Comparison of ENCODE assay signal across 15 cellular contexts in genomic region chr1:213123532-213123931, GRCh38.
DNase-seq lines count a peak whose midpoint lies in the region; ATAC-seq, FAIRE-seq and TF ChIP-seq lines count a peak whose summit lies in the region.
"Had no signal": no experiment of that assay in that cellular context is flagged by ENCODE, and none has a peak within 500 bp of the region (broad histone marks: within the 10 kb centered on the region; RNA-seq: fewer than 3 reads in every experiment).

No MANE protein-coding gene starts in this region.

- H3K36me3 ChIP-seq in Panc1 (ENCODE audit: control insufficient read depth, insufficient read depth, low read length) = no peaks in the 10 kb centered on the region; the same call in 1 of the 2 replicates
- no peaks in the 10 kb centered on the region for H3K36me3 ChIP-seq in fibroblast of lung (ENCODE audit: control insufficient read depth, insufficient read depth, low read length)
- no peaks in the 10 kb centered on the region for H3K36me3 ChIP-seq in pancreas
- H3K36me3 ChIP-seq: gastrocnemius medialis, Peyer's patch, transverse colon had no signal

- DNase-seq in Daoy (ENCODE audit: low read depth) = peak; percentile 51
- no peak for DNase-seq in Panc1 (ENCODE audit: low read depth, low spot score)
- peak; percentile 47 to 83 for DNase-seq in fibroblast of lung (ENCODE audit: low read depth in 2 of 2)
- no peak for DNase-seq in pancreas
- no peak for DNase-seq in right cardiac atrium
- DNase-seq: activated T-cell treated with anti-CD3 and anti-CD28 coated beads, Interleukin-2, amount 50 U/mL, for 72 hours; CD4-positive, CD25-positive, alpha-beta regulatory T cell; gastrocnemius medialis; GOT3; KBM-7; transverse colon had no signal

- H3K79me2 ChIP-seq in fibroblast of lung (ENCODE audit: control insufficient read depth, insufficient read depth, low read length) = no peaks in the 10 kb centered on the region

- BruUV-seq in Panc1 (replicated peaks; lab: Mats Ljungman, UMichigan) = no TSS peak

- H4K20me1 ChIP-seq in fibroblast of lung (ENCODE audit: control insufficient read depth, extremely low read depth, insufficient read depth, low read length) = peaks cover 3% of the 10 kb centered on the region

- intact Hi-C loops in Panc1 (cut with micrococcal nuclease; ENCODE audit: unreplicated experiment) = no loop called here
- intact Hi-C loops in pancreas (cut with DNase I) = no loop called here
- intact Hi-C loops in right cardiac atrium (cut with DNase I) = loop anchor here in 1 of 4 donors (10.0 kb wide), 1 partner anchor 1001 kb away; no protein-coding TSS in a partner anchor

- in situ Hi-C loops in Panc1 (cut with HindIII; ENCODE audit: low pct_unique_long_range_greater_than_20kb, low sequenced_read_pairs) = no loop called here

- TF ChIP-seq CTCF in Panc1 (IDR thresholded peaks at IDR 0.05) (no peak), fibroblast of lung (conservative IDR thresholded peaks at IDR 0.05 in 1 of 2, IDR thresholded peaks at IDR 0.05 in 1 of 2; ENCODE audit: low read depth in 1 of 2, low read length in 2 of 2) (no peak), pancreas (IDR thresholded peaks at IDR 0.05) (no peak)

- H3K9ac ChIP-seq in fibroblast of lung (ENCODE audit: insufficient read depth, low read length) = no peak overlapping the region

- no peak for FAIRE-seq in pancreas (lab: Jason Lieb, UNC)

- H3K4me3 ChIP-seq in Panc1 (ENCODE audit: low read depth in 2 of 2, low read length in 2 of 2) = no peak overlapping the region
- H3K4me3 ChIP-seq in fibroblast of lung (replicated peaks in 1 of 4; ENCODE audit: control extremely low read depth in 1 of 4, insufficient read depth in 1 of 4, low read depth in 3 of 4, low read length in 4 of 4) = no peak overlapping the region
- H3K4me3 ChIP-seq in pancreas = no peak overlapping the region
- H3K4me3 ChIP-seq in right cardiac atrium (ENCODE audit: low read length) = no peak overlapping the region
- H3K4me3 ChIP-seq: gastrocnemius medialis, Peyer's patch, transverse colon had no signal

- 78 to 86% methylated on average over 2 of the region's 2 CpGs for WGBS in pancreas, 2 donors
- 93% methylated on average over 2 of the region's 2 CpGs for WGBS in right cardiac atrium

- H3K4me1 ChIP-seq in Panc1 (ENCODE audit: control insufficient read depth, insufficient read depth, low read length) (peaks cover 16% of the 10 kb centered on the region), fibroblast of lung (ENCODE audit: control insufficient read depth, extremely low read depth, insufficient read depth, low read length) (peaks cover 4% of the 10 kb centered on the region), pancreas (peaks cover 0 to 4% (median 0%) of the 10 kb centered on the region in 3 donors), right cardiac atrium (ENCODE audit: control insufficient read depth, insufficient read depth, low read length) (no peaks in the 10 kb centered on the region)
- H3K4me1 ChIP-seq: Peyer's patch had no signal

- no peak overlapping the region for H3K4me2 ChIP-seq in fibroblast of lung (ENCODE audit: extremely low read depth, insufficient read depth, low read length)

- CTCF ChIA-PET in Panc1 (lab: Charles Lee) = no interaction called here

- no peak overlapping the region for H2AFZ ChIP-seq in fibroblast of lung (ENCODE audit: low read length)

- H3K27me3 ChIP-seq in Panc1 (ENCODE audit: control insufficient read depth, insufficient read depth, low read length) (no peaks in the 10 kb centered on the region), fibroblast of lung (ENCODE audit: control insufficient read depth, insufficient read depth, low read length) (no peaks in the 10 kb centered on the region), pancreas (no peaks in the 10 kb centered on the region), right cardiac atrium (ENCODE audit: control insufficient read depth, insufficient read depth) (no peaks in the 10 kb centered on the region)
- H3K27me3 ChIP-seq: gastrocnemius medialis, Peyer's patch, transverse colon had no signal

- ATAC-seq in Panc1 (peak; percentile 71; the same call in 1 of the 2 replicates), pancreas (peak; percentile 82 to 91 (median 88)), GM21717 (IDR thresholded peaks at IDR 0.05; ENCODE audit: unreplicated experiment) (no peak), GM21825 (IDR thresholded peaks at IDR 0.05; ENCODE audit: unreplicated experiment) (no peak), right cardiac atrium (no peak), GM19397 (IDR thresholded peaks at IDR 0.05; ENCODE audit: unreplicated experiment) (no peak)
- ATAC-seq: activated T-cell treated with anti-CD3 and anti-CD28 coated beads, Interleukin-2, amount 50 U/mL, for 72 hours; gastrocnemius medialis had no signal

- POLR2A ChIA-PET in Panc1 (lab: Charles Lee) = no interaction called here

- H3K27ac ChIP-seq in Panc1 (ENCODE audit: low read length) = no peak overlapping the region
- H3K27ac ChIP-seq in fibroblast of lung (ENCODE audit: insufficient read depth, low read length) = no peak overlapping the region
- H3K27ac ChIP-seq in pancreas = no peak overlapping the region
- H3K27ac ChIP-seq in right cardiac atrium (ENCODE audit: low read length) = no peak overlapping the region
- H3K27ac ChIP-seq: gastrocnemius medialis, Peyer's patch, transverse colon had no signal

- H3K9me3 ChIP-seq in Panc1 (ENCODE audit: control insufficient read depth, insufficient read depth, low read depth, low read length) (no peaks in the 10 kb centered on the region), fibroblast of lung (ENCODE audit: control insufficient read depth, insufficient read depth, low read depth, low read length) (no peaks in the 10 kb centered on the region), pancreas (no peaks in the 10 kb centered on the region), right cardiac atrium (ENCODE audit: control insufficient read depth, low read length) (no peaks in the 10 kb centered on the region)
- H3K9me3 ChIP-seq: gastrocnemius medialis, Peyer's patch, transverse colon had no signal

Comparison
In these comparisons a context has a peak if more than half of its experiments do, and no peak if none do; other contexts are left out.
1. DNase-seq: peak in Daoy (single experiment) and fibroblast of lung (2 of 2); none in Panc1 (single experiment), pancreas (0 of 6) and right cardiac atrium (0 of 3).
2. ATAC-seq: peak in Panc1 (single experiment) and pancreas (4 of 4); none in GM21717 (single experiment), GM21825 (single experiment), right cardiac atrium (0 of 2) and GM19397 (single experiment).